Comparison of ENCODE assay signal across 14 cellular contexts in the genomic region with DNA sequence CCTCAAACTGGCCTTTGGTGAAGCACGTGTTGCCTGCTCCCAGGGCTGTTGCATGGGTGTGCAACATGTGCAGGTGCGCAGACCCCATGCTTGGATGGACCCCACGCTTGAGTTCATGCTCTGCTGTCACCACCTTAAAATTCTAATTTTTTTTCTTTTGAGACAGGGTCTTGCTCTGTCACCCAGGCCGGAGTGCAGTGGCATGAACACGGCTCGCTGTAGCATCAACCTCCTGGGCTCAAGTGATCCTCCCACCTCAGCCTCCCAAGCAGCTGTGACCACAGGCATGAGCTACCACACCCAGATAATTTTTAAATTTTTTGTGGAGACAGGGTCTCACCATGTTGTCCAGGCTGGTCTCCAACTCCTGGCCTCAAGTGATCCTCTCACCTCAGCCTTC.
DNase-seq lines count a peak whose midpoint lies in the region; ATAC-seq and TF ChIP-seq lines count a peak whose summit lies in the region.
"Had no signal": no experiment of that assay in that cellular context is flagged by ENCODE, and none has a peak within 500 bp of the region (broad histone marks: within the 10 kb centered on the region; RNA-seq: fewer than 3 reads in every experiment).

No MANE protein-coding gene starts in this region.

- no peak for DNase-seq in activated naive CD4-positive, alpha-beta T cell treated with anti-CD3 and anti-CD28 coated beads, Interleukin-2, amount 50 U/mL, for 16 hours
- DNase-seq in islet precursor cell: peak; percentile 34
- DNase-seq in medulla oblongata (ENCODE audit: extremely low spot score): no peak
- no peak for DNase-seq in DMS79 treated with DMSO at 0.1 percent for 48 hours (lab: John Stamatoyannopoulos, UW)
- DNase-seq: AML-193; Caco-2; CD4-positive, alpha-beta T cell; GDM1; HCEC 1CT had no signal

- H3K27ac Mint-ChIP-seq in activated naive CD4-positive, alpha-beta T cell treated with anti-CD3 and anti-CD28 coated beads, Interleukin-2, amount 50 U/mL, for 24 hours: no peak overlapping the region
- peak overlapping the region in 2 of 3 experiments; percentile 28 to 81 for H3K27ac Mint-ChIP-seq in nephron
- H3K27ac Mint-ChIP-seq: CD4-positive, alpha-beta T cell; GM23338 had no signal

- no peaks in the 10 kb centered on the region for H3K36me3 Mint-ChIP-seq in activated naive CD4-positive, alpha-beta T cell treated with anti-CD3 and anti-CD28 coated beads, Interleukin-2, amount 50 U/mL, for 24 hours
- peaks cover 19% of the 10 kb centered on the region for H3K36me3 Mint-ChIP-seq in nephron (ENCODE audit: low read depth)

- ATAC-seq in GM18873 (IDR thresholded peaks at IDR 0.05; ENCODE audit: low FRiP score, unreplicated experiment): no peak
- ATAC-seq: A549, GM23338 had no signal

- peak overlapping the region; percentile 27 for H3K4me3 Mint-ChIP-seq in activated naive CD4-positive, alpha-beta T cell treated with anti-CD3 and anti-CD28 coated beads, Interleukin-2, amount 50 U/mL, for 24 hours
- no peak overlapping the region for H3K4me3 Mint-ChIP-seq in nephron
- H3K4me3 Mint-ChIP-seq: CD4-positive, alpha-beta T cell; GM23338 had no signal

- no peak for TF ChIP-seq CTCF in nephron (IDR thresholded peaks at IDR 0.05; ENCODE audit: unreplicated experiment in 3 of 3)

- H3K27me3 Mint-ChIP-seq in activated naive CD4-positive, alpha-beta T cell treated with anti-CD3 and anti-CD28 coated beads, Interleukin-2, amount 50 U/mL, for 24 hours: peaks cover 6% of the 10 kb centered on the region
- H3K27me3 Mint-ChIP-seq in nephron (ENCODE audit: low read depth): no peaks in the 10 kb centered on the region

- peaks cover 3% of the 10 kb centered on the region for H3K4me1 Mint-ChIP-seq in activated naive CD4-positive, alpha-beta T cell treated with anti-CD3 and anti-CD28 coated beads, Interleukin-2, amount 50 U/mL, for 24 hours
- peaks cover 30% of the 10 kb centered on the region for H3K4me1 Mint-ChIP-seq in nephron

- no peaks in the 10 kb centered on the region for H3K9me3 Mint-ChIP-seq in activated naive CD4-positive, alpha-beta T cell treated with anti-CD3 and anti-CD28 coated beads, Interleukin-2, amount 50 U/mL, for 24 hours
- no peaks in the 10 kb centered on the region for H3K9me3 Mint-ChIP-seq in nephron
- H3K9me3 Mint-ChIP-seq: CD4-positive, alpha-beta T cell; GM23338 had no signal
